In the genomic region with DNA sequence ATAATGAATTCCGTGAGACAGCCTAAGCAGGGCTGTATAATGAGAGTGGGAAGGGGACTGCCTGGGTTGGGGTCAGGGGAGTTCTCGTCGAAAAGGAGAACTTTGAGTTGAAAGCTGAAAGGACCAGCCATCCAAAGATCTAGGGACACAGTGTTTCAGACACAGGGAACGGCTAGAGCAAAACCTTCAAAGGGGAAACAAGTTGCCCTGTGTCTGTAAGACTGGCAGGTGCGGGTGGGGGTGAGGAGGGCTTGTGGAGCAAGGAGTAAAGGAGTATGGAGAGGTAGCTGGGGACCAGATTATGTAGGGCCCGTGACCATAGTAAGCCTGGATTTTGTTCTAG, we compare ENCODE assay signal across 12 cellular contexts. TPM values are rescaled to one million over a fixed set of nuclear protein-coding genes. Genes with fewer than 3 reads are reported as not detected.
DNase-seq lines count a peak whose midpoint lies in the region; ATAC-seq, FAIRE-seq and TF ChIP-seq lines count a peak whose summit lies in the region.
"Had no signal": no experiment of that assay in that cellular context is flagged by ENCODE, and none has a peak within 500 bp of the region (broad histone marks: within the 10 kb centered on the region; RNA-seq: fewer than 3 reads in every experiment).

No MANE protein-coding gene starts in this region.

- H3K36me3 Mint-ChIP-seq in activated naive CD4-positive, alpha-beta T cell treated with anti-CD3 and anti-CD28 coated beads, Interleukin-2, amount 50 U/mL, for 72 hours = peaks cover 33% of the 10 kb centered on the region in 2 donors
- H3K36me3 Mint-ChIP-seq in memory B cell = peaks cover 11% of the 10 kb centered on the region

- TF ChIP-seq CTCF in A673 (conservative IDR thresholded peaks at IDR 0.05; ENCODE audit: low read depth, low read length) = no peak

- peaks cover 25% of the 10 kb centered on the region for H3K36me3 ChIP-seq in A673 (ENCODE audit: insufficient read depth, low read length, poor library complexity, severe bottlenecking)

- H3K4me3 ChIP-seq in A673 (ENCODE audit: low read depth, low read length, poor library complexity, severe bottlenecking) = peak overlapping the region; percentile 80

- no peaks in the 10 kb centered on the region for H3K27me3 ChIP-seq in A673 (replicated peaks; ENCODE audit: insufficient read depth, low read depth, low read length, poor library complexity)
- H3K27me3 ChIP-seq: thyroid gland had no signal

- H3K27me3 Mint-ChIP-seq in memory B cell = no peaks in the 10 kb centered on the region

- peaks cover 23% of the 10 kb centered on the region for H3K4me1 Mint-ChIP-seq in memory B cell

- H3K27ac Mint-ChIP-seq in activated naive CD4-positive, alpha-beta T cell treated with anti-CD3 and anti-CD28 coated beads, Interleukin-2, amount 50 U/mL, for 72 hours = peak overlapping the region; percentile 77 to 99
- peak overlapping the region; percentile 72 for H3K27ac Mint-ChIP-seq in memory B cell

- POLR2A ChIA-PET in A673 (lab: Charles Lee; ENCODE audit: low non-redundant PET) = no interaction called here

- ATAC-seq in activated naive CD4-positive, alpha-beta T cell treated with anti-CD3 and anti-CD28 coated beads, Interleukin-2, amount 50 U/mL, for 72 hours = no peak
- ATAC-seq in memory B cell (ENCODE audit: low read depth) (no peak), HG02973 (IDR thresholded peaks at IDR 0.05; ENCODE audit: unreplicated experiment) (no peak), HG03521 (IDR thresholded peaks at IDR 0.05; ENCODE audit: unreplicated experiment) (no peak), HG03108 (IDR thresholded peaks at IDR 0.05; ENCODE audit: unreplicated experiment) (no peak), GM21526 (IDR thresholded peaks at IDR 0.05; ENCODE audit: low FRiP score, unreplicated experiment) (no peak)

- intact Hi-C loops in A673 (cut with micrococcal nuclease; ENCODE audit: unreplicated experiment) = loop anchor here (10.0 kb wide), 1 partner anchor 385 kb away; no protein-coding TSS in a partner anchor

- H3K4me1 ChIP-seq in A673 (ENCODE audit: insufficient read depth, low read length, poor library complexity, severe bottlenecking) = peaks cover 14% of the 10 kb centered on the region

- FAIRE-seq in GM19239 (lab: Jason Lieb, UNC) = peak; percentile 4
- FAIRE-seq: RCC 7860 had no signal

- H3K27ac ChIP-seq in A673 (ENCODE audit: low read depth, low read length, poor library complexity, severe bottlenecking) = peak overlapping the region; percentile 31

- H3K4me3 Mint-ChIP-seq in memory B cell = peak overlapping the region; percentile 50

- no TSS peak for BruUV-seq in A673 (replicated peaks; lab: Mats Ljungman, UMichigan)

- no peaks in the 10 kb centered on the region for H3K9me3 Mint-ChIP-seq in activated naive CD4-positive, alpha-beta T cell treated with anti-CD3 and anti-CD28 coated beads, Interleukin-2, amount 50 U/mL, for 72 hours
- H3K9me3 Mint-ChIP-seq in memory B cell = no peaks in the 10 kb centered on the region

- H3K9me3 ChIP-seq in A673 (ENCODE audit: low read depth, low read length, poor library complexity, severe bottlenecking) = no peaks in the 10 kb centered on the region
- H3K9me3 ChIP-seq: thyroid gland had no signal

- DNase-seq in A673 (ENCODE audit: low spot score) (no peak), GM19239 (ENCODE audit: insufficient read length, low spot score) (no peak), memory B cell (ENCODE audit: low spot score in 2 of 2) (no peak)
- no peak for DNase-seq in activated naive CD4-positive, alpha-beta T cell treated with anti-CD3 and anti-CD28 coated beads, Interleukin-2, amount 50 U/mL, for 72 hours (ENCODE audit: low spot score in 2 of 2)
- DNase-seq: effector CD4-positive, alpha-beta T cell; NCI-H1048 had no signal

- CTCF ChIA-PET in A673 (lab: Charles Lee) = no interaction called here

RNA-seq across cellular contexts. Expression of a gene that starts 1.3 kb away (rescaled TPM):
- 272 and 274 TPM in 2 replicates for total RNA-seq in A673 (2021)
- total RNA-seq in activated naive CD4-positive, alpha-beta T cell treated with anti-CD3 and anti-CD28 coated beads, Interleukin-2, amount 50 U/mL, for 72 hours = 100 to 1,000 TPM; 146 to 182 TPM
